8 cellular contexts compared by ENCODE assay signal in the genomic region with DNA sequence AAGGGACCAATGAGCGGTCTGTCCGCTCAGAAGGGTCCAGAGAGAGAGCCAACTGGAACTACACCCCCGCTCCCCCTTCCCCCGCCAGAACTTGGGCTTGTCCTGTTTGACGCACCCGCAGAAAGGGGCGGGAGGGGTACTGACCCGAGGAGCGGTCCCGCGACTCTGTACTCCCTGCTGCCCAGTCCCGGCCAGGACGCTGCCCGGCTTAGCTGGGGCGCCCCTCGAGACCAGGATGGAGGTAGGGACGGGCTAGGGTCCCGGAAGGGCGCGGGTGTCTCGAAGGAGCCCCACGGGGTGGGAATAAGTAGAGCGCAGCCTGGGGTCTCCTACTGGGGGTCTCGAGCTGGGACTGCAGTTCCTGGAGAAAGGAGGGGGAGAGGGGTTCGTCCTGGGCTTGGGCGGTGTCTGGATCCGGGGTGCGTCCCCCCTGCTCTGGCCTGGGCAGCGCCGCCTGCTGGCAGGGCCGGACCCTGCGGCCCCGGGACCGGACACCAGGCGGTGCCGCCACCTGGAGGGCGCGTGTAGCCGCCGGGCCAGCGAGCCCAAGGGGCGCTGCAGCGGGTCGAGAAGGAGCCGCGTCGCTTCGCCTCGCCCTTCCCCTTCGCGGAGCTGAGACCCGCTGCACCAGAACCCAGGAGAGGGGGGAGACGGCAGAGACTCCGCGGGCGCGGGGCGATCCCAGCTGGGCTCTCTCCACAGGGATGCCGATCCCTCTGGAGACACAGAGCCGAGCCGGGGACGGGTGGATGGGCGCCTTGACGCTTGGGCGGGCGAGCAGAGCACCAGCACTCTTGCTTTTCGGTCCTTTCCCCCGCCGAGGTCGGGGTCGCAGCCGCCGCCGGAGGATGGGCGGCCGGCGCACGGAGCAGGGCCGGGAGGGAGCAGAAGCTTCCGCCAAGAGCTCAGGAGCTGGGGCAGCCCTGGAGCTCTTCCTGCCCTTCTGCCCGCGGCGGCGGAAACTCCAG. TPM values are rescaled to one million over a fixed set of nuclear protein-coding genes. Genes with fewer than 3 reads are reported as not detected.
A peak's percentile ranks its signal among the peaks of the same experiment; 100 is the strongest.
DNase-seq lines count a peak whose midpoint lies in the region; ATAC-seq, FAIRE-seq and TF ChIP-seq lines count a peak whose summit lies in the region.

No MANE protein-coding gene starts in this region.

- 2% methylated on average over 62 of the region's 84 CpGs; no CpG with 5 or more reads in 1 of the 2 experiments for WGBS in H1 (ENCODE audit: extremely low coverage in 1 of 2, insufficient coverage in 1 of 2, insufficient read length in 1 of 2, insufficient replicate concordance in 2 of 2, low coverage in 1 of 2, low lambda C conversion rate in 2 of 2, missing lambda C conversion rate in 1 of 2), 2 experiments

- H3K4ac ChIP-seq in H1 (replicated peaks; ENCODE audit: insufficient read length, low read depth, low read length) = no peak overlapping the region

- 0 out of 2 replicates have a peak overlapping the region, but pooled peaks have one; percentile 16 for H2BK5ac ChIP-seq in H1 (ENCODE audit: low read depth, low read length)

- peak; percentile 87 for ATAC-seq in GM18867 (IDR thresholded peaks at IDR 0.05; ENCODE audit: unreplicated experiment)
- peak; percentile 71 for ATAC-seq in HG03097 (IDR thresholded peaks at IDR 0.05; ENCODE audit: low FRiP score, unreplicated experiment)
- peak; percentile 85 for ATAC-seq in activated CD8-positive, alpha-beta T cell treated with anti-CD3 and anti-CD28 coated beads, Interleukin-2, amount 10 ng/mL, durations not matched to agents 7 days and 5 days

- POLR2A ChIA-PET in activated CD8-positive, alpha-beta T cell treated with anti-CD3 and anti-CD28 coated beads, Interleukin-2, amount 10 ng/mL, durations not matched to agents 7 days and 5 days (lab: Charles Lee) = interaction anchor here (0.6 to 1.5 kb wide), 10 partner anchors 8 to 996 kb away, joined by 3 to 6 read pairs (median 3); a partner anchor contains a TSS
- POLR2A ChIA-PET in H1 (lab: Charles Lee; ENCODE audit: partially characterized antibody) = interaction anchor here (0.7 to 5.5 kb wide), 13 partner anchors 9 to 317 kb away, joined by 3 to 23 read pairs (median 5); a partner anchor contains a TSS

- TF ChIP-seq EP300 in H1 (IDR thresholded peaks at IDR 0.05; ENCODE audit: borderline replicate concordance in 1 of 2, low read depth in 2 of 2, low read length in 2 of 2) = no peak; a peak in 1 of 3 replicates

- H2AFZ ChIP-seq in H1 (ENCODE audit: low read length) = peak overlapping the region; percentile 31

- peak overlapping the region; percentile 59 to 94 (median 88) for H3K4me3 ChIP-seq in H1 (ENCODE audit: extremely low read depth in 1 of 4, insufficient read depth in 2 of 4, low read depth in 3 of 4, low read length in 4 of 4)

- H3K18ac ChIP-seq in H1 (ENCODE audit: extremely low read depth, low read length) = peak overlapping the region; percentile 78

- peak overlapping the region in 2 of 4 experiments; percentile 8 to 39; a peak in 4 of 7 replicates for H3K9ac ChIP-seq in H1 (replicated peaks in 1 of 4; ENCODE audit: extremely low read depth in 1 of 4, low read depth in 3 of 4, low read length in 3 of 4)

- peaks cover 44% of the 10 kb centered on the region for H3K4me1 Mint-ChIP-seq in activated CD8-positive, alpha-beta T cell treated with anti-CD3 and anti-CD28 coated beads, Interleukin-2, amount 10 ng/mL, durations not matched to agents 7 days and 5 days (ENCODE audit: low read depth)

- peaks cover 17 to 47% (median 37%) of the 10 kb centered on the region in 4 experiments for H3K27me3 ChIP-seq in H1 (replicated peaks in 1 of 4; ENCODE audit: control insufficient read depth in 3 of 4, extremely low read depth in 1 of 4, insufficient read depth in 3 of 4, low read length in 3 of 4)

- H4K91ac ChIP-seq in H1 (replicated peaks; ENCODE audit: insufficient read length, low read length) = peak overlapping the region; percentile 45

- no peak overlapping the region for H2BK20ac ChIP-seq in H1 (ENCODE audit: low read length)

- H3K36me3 ChIP-seq in H1 (ENCODE audit: control insufficient read depth in 2 of 4, insufficient read depth in 4 of 4, low read length in 3 of 4) = no peaks in the 10 kb centered on the region

- H3K4me2 ChIP-seq in H1 (ENCODE audit: insufficient read depth in 1 of 2, low read depth in 2 of 2, low read length in 2 of 2) = peak overlapping the region; percentile 86 to 96

- no peak overlapping the region for H4K5ac ChIP-seq in H1 (ENCODE audit: insufficient read length, low read depth, low read length)

- H3K9me3 Mint-ChIP-seq in activated CD8-positive, alpha-beta T cell treated with anti-CD3 and anti-CD28 coated beads, Interleukin-2, amount 10 ng/mL, durations not matched to agents 7 days and 5 days (ENCODE audit: insufficient read depth) = no peaks in the 10 kb centered on the region

- FAIRE-seq in H1 (lab: Jason Lieb, UNC) = no peak

- no peaks in the 10 kb centered on the region for H3K79me1 ChIP-seq in H1 (ENCODE audit: low read depth, low read length)

- H3K23ac ChIP-seq in H1 (ENCODE audit: insufficient read length) = no peak overlapping the region

- no peaks in the 10 kb centered on the region for H3K79me2 ChIP-seq in H1 (ENCODE audit: control insufficient read depth in 1 of 2, insufficient read depth in 2 of 2, low read length in 2 of 2)

- peak in 1 of 2 experiments; percentile 48; a peak in 2 of 4 replicates for TF ChIP-seq RAD21 in H1 (IDR thresholded peaks at IDR 0.05 in 1 of 2, conservative IDR thresholded peaks at IDR 0.05 in 1 of 2; ENCODE audit: low read depth in 2 of 2, low read length in 2 of 2)

- H3K9me3 ChIP-seq in H1 (ENCODE audit: insufficient read depth in 2 of 2, low read depth in 1 of 2, low read length in 1 of 2) = no peaks in the 10 kb centered on the region

- peak overlapping the region; percentile 25 for H3K56ac ChIP-seq in H1 (replicated peaks; ENCODE audit: insufficient read length, low read depth, low read length)

- TF ChIP-seq POLR2A in H1 (IDR thresholded peaks at IDR 0.05; ENCODE audit: control extremely low read depth in 1 of 2, low read depth in 2 of 2, low read length in 2 of 2) = no peak

- H2BK12ac ChIP-seq in H1 (ENCODE audit: low read depth, low read length) = no peak overlapping the region; the same call in 1 of the 2 replicates

- H2AK5ac ChIP-seq in H1 (ENCODE audit: low read depth, low read length) = no peak overlapping the region

- H3K4me1 ChIP-seq in H1 (replicated peaks in 1 of 4; ENCODE audit: control insufficient read depth in 3 of 4, insufficient read depth in 4 of 4, low read length in 3 of 4) = peaks cover 0 to 28% (median 20%) of the 10 kb centered on the region in 4 experiments; a peak in 6 of 7 replicates

- H3K4me3 Mint-ChIP-seq in activated CD8-positive, alpha-beta T cell treated with anti-CD3 and anti-CD28 coated beads, Interleukin-2, amount 10 ng/mL, durations not matched to agents 7 days and 5 days = peak overlapping the region; percentile 87

- H4K20me1 ChIP-seq in H1 (replicated peaks in 1 of 2; ENCODE audit: control insufficient read depth in 1 of 2, insufficient read depth in 2 of 2, low read length in 2 of 2) = peaks cover 0 to 3% of the 10 kb centered on the region in 2 experiments

- H3K27ac Mint-ChIP-seq in activated CD8-positive, alpha-beta T cell treated with anti-CD3 and anti-CD28 coated beads, Interleukin-2, amount 10 ng/mL, durations not matched to agents 7 days and 5 days = peak overlapping the region; percentile 86

- peak in 2 of 3 experiments; percentile 95 to 99; a peak in 3 of 4 replicates for TF ChIP-seq CTCF in H1 (IDR thresholded peaks at IDR 0.05; ENCODE audit: control extremely low read depth in 1 of 3, insufficient read depth in 1 of 3, low read depth in 1 of 3, low read length in 3 of 3)

- H2BK15ac ChIP-seq in H1 (ENCODE audit: low read length) = no peak overlapping the region; the same call in 1 of the 2 replicates

- no peak overlapping the region for H3K27ac ChIP-seq in H1 (ENCODE audit: low read depth, low read length)

- H3K36me3 Mint-ChIP-seq in activated CD8-positive, alpha-beta T cell treated with anti-CD3 and anti-CD28 coated beads, Interleukin-2, amount 10 ng/mL, durations not matched to agents 7 days and 5 days (ENCODE audit: low read depth) = no peaks in the 10 kb centered on the region

- H3K27me3 Mint-ChIP-seq in activated CD8-positive, alpha-beta T cell treated with anti-CD3 and anti-CD28 coated beads, Interleukin-2, amount 10 ng/mL, durations not matched to agents 7 days and 5 days (ENCODE audit: low read depth) = peaks cover 29% of the 10 kb centered on the region

- H2BK120ac ChIP-seq in H1 (replicated peaks; ENCODE audit: low read depth, low read length) = no peak overlapping the region

- no peak overlapping the region for H3K14ac ChIP-seq in H1 (ENCODE audit: insufficient read length)

- DNase-seq in AML-193 (lab: John Stamatoyannopoulos, UW) (peak; percentile 53 to 67), NCI-H460 (ENCODE audit: extremely low read depth, low read depth) (peak; percentile 74), H1 (ENCODE audit: low read depth in 1 of 2, low spot score in 2 of 2) (peak in 1 of 2 experiments; percentile 94), mesenteric fat pad (ENCODE audit: low spot score) (peak; percentile 96)
- peak; percentile 87 for DNase-seq in activated CD8-positive, alpha-beta T cell treated with anti-CD3 and anti-CD28 coated beads, Interleukin-2, amount 10 ng/mL, durations not matched to agents 7 days and 5 days
- DNase-seq in stimulated activated CD8-positive, alpha-beta memory T cell treated with anti-CD3 and anti-CD28 coated beads, Interleukin-2, amount 100 ng/mL, for 1 hour (ENCODE audit: low read depth in 2 of 2) = peak; percentile 51 to 56

- CTCF ChIA-PET in activated CD8-positive, alpha-beta T cell treated with anti-CD3 and anti-CD28 coated beads, Interleukin-2, amount 10 ng/mL, durations not matched to agents 7 days and 5 days (lab: Charles Lee) = interaction anchor here (0.7 to 4.7 kb wide), 39 partner anchors 9 to 709 kb away, joined by 3 to 57 read pairs (median 4); a partner anchor contains a TSS
- CTCF ChIA-PET in H1 (lab: Charles Lee; ENCODE audit: partially characterized antibody) = interaction anchor here (0.7 to 12.1 kb wide), 30 partner anchors 10 to 279 kb away, joined by 3 to 121 read pairs (median 6); a partner anchor contains a TSS

- H4K8ac ChIP-seq in H1 (ENCODE audit: extremely low read depth, insufficient read depth, low read length) = no peak overlapping the region; the same call in 1 of the 2 replicates

- peaks cover 34% of the 10 kb centered on the region; the same call in 1 of the 2 replicates for H3K23me2 ChIP-seq in H1 (ENCODE audit: low read depth, low read length)

RNA-seq across cellular contexts. Expression of a gene that starts 3.7 kb away (rescaled TPM):
- 6.3 and 6.6 TPM in 2 replicates for total RNA-seq in NCI-H460 (2014; rRNA removed; shearing (Covaris generic))
- polyA plus RNA-seq in NCI-H460 (2014; cell fraction: nucleus; rRNA removed) = 16.6 and 27.8 TPM in 2 replicates
- 10 to 100 TPM; 10.5 to 13.1 TPM for total RNA-seq in activated CD8-positive, alpha-beta T cell treated with anti-CD3 and anti-CD28 coated beads, Interleukin-2, amount 10 ng/mL, durations not matched to agents 7 days and 5 days
- 12.5 and 16.9 TPM in 2 replicates for total RNA-seq in H1 (2021; fragmentation: NEBNext Ultra II Directional; extraction: Animal tissue kit (Norgen Biotek cat#: 25700))
- 16.0 and 18.4 TPM in 2 replicates for polyA plus RNA-seq in H1 (2011; rRNA removed)
- polyA plus RNA-seq in H1 (2011; cell fraction: cytosol; rRNA removed) = 13.3 TPM
- polyA plus RNA-seq in H1 (2011; cell fraction: nucleus; rRNA removed) = 37.4 TPM
- 25.2 to 35.8 TPM (median 28.9 TPM) in 4 replicates for polyA plus RNA-seq in H1 (2012, experiment 1 of 2)
- polyA plus RNA-seq in H1 (2012, experiment 2 of 2) = 18.3 TPM
- 4.6 TPM for polyA plus RNA-seq in H1 (2013, experiment 1 of 2)
- polyA plus RNA-seq in H1 (2013, experiment 2 of 2) = 4.8 TPM
- polyA minus RNA-seq in H1 (2011; rRNA and poly(A)+ RNA removed) = 14.3 TPM in 2 replicates
- 14.3 TPM for polyA minus RNA-seq in H1 (2011; cell fraction: cytosol; rRNA and poly(A)+ RNA removed)
- 15.2 TPM for polyA minus RNA-seq in H1 (2011; cell fraction: nucleus; rRNA and poly(A)+ RNA removed)
- total RNA-seq in mesenteric fat pad = 13.2 TPM

RNA-seq across cellular contexts. Expression of a gene that starts 25.7 kb away (rescaled TPM):
- total RNA-seq in NCI-H460 (2014; rRNA removed; shearing (Covaris generic)) = 8.0 and 8.8 TPM in 2 replicates
- 19.3 and 23.7 TPM in 2 replicates for polyA plus RNA-seq in NCI-H460 (2014; cell fraction: nucleus; rRNA removed)
- total RNA-seq in activated CD8-positive, alpha-beta T cell treated with anti-CD3 and anti-CD28 coated beads, Interleukin-2, amount 10 ng/mL, durations not matched to agents 7 days and 5 days = under 1 TPM; 0.18 to 0.37 TPM
- total RNA-seq in H1 (2021; fragmentation: NEBNext Ultra II Directional; extraction: Animal tissue kit (Norgen Biotek cat#: 25700)) = 11.7 and 15.6 TPM in 2 replicates
- 17.5 and 19.7 TPM in 2 replicates for polyA plus RNA-seq in H1 (2011; rRNA removed)
- polyA plus RNA-seq in H1 (2011; cell fraction: cytosol; rRNA removed) = 18.4 TPM
- 67.7 TPM for polyA plus RNA-seq in H1 (2011; cell fraction: nucleus; rRNA removed)
- 22.5 to 29.5 TPM (median 23.8 TPM) in 4 replicates for polyA plus RNA-seq in H1 (2012, experiment 1 of 2)
- 11.3 TPM for polyA plus RNA-seq in H1 (2012, experiment 2 of 2)
- polyA plus RNA-seq in H1 (2013, experiment 1 of 2) = 7.3 TPM
- 6.8 TPM for polyA plus RNA-seq in H1 (2013, experiment 2 of 2)
- 26.3 and 30.4 TPM in 2 replicates for polyA minus RNA-seq in H1 (2011; rRNA and poly(A)+ RNA removed)
- polyA minus RNA-seq in H1 (2011; cell fraction: cytosol; rRNA and poly(A)+ RNA removed) = 20.8 TPM
- 24.3 TPM for polyA minus RNA-seq in H1 (2011; cell fraction: nucleus; rRNA and poly(A)+ RNA removed)
- total RNA-seq in mesenteric fat pad = 58.5 TPM

RNA-seq across cellular contexts. Expression of a gene that starts 37.4 kb away (rescaled TPM):
- total RNA-seq in NCI-H460 (2014; rRNA removed; shearing (Covaris generic)) = 67.8 and 68.6 TPM in 2 replicates
- polyA plus RNA-seq in NCI-H460 (2014; cell fraction: nucleus; rRNA removed) = 91.0 and 135 TPM in 2 replicates
- 100 to 1,000 TPM; 127 to 154 TPM for total RNA-seq in activated CD8-positive, alpha-beta T cell treated with anti-CD3 and anti-CD28 coated beads, Interleukin-2, amount 10 ng/mL, durations not matched to agents 7 days and 5 days
- total RNA-seq in H1 (2021; fragmentation: NEBNext Ultra II Directional; extraction: Animal tissue kit (Norgen Biotek cat#: 25700)) = 98.1 and 107 TPM in 2 replicates
- polyA plus RNA-seq in H1 (2011; rRNA removed) = 43.4 and 43.5 TPM in 2 replicates
- 68.7 TPM for polyA plus RNA-seq in H1 (2011; cell fraction: cytosol; rRNA removed)
- polyA plus RNA-seq in H1 (2011; cell fraction: nucleus; rRNA removed) = 122 TPM
- 98.3 to 156 TPM (median 103 TPM) in 4 replicates for polyA plus RNA-seq in H1 (2012, experiment 1 of 2)
- polyA plus RNA-seq in H1 (2012, experiment 2 of 2) = 30.8 TPM
- 67.8 TPM for polyA plus RNA-seq in H1 (2013, experiment 1 of 2)
- 65.2 TPM for polyA plus RNA-seq in H1 (2013, experiment 2 of 2)
- polyA minus RNA-seq in H1 (2011; rRNA and poly(A)+ RNA removed) = 57.7 and 58.0 TPM in 2 replicates
- polyA minus RNA-seq in H1 (2011; cell fraction: cytosol; rRNA and poly(A)+ RNA removed) = 26.0 TPM
- 48.6 TPM for polyA minus RNA-seq in H1 (2011; cell fraction: nucleus; rRNA and poly(A)+ RNA removed)
- total RNA-seq in mesenteric fat pad = 45.1 TPM

RNA-seq across cellular contexts. Expression of a gene that starts 51.1 kb away (rescaled TPM):
- total RNA-seq in NCI-H460 (2014; rRNA removed; shearing (Covaris generic)) = 0.17 TPM in 1 of 2 replicates, not detected in the other
- polyA plus RNA-seq in NCI-H460 (2014; cell fraction: nucleus; rRNA removed) = not detected in 2 replicates
- total RNA-seq in activated CD8-positive, alpha-beta T cell treated with anti-CD3 and anti-CD28 coated beads, Interleukin-2, amount 10 ng/mL, durations not matched to agents 7 days and 5 days = 1 to 10 TPM; 1.4 to 2.5 TPM
- 15.8 and 16.2 TPM in 2 replicates for total RNA-seq in H1 (2021; fragmentation: NEBNext Ultra II Directional; extraction: Animal tissue kit (Norgen Biotek cat#: 25700))
- polyA plus RNA-seq in H1 (2011; rRNA removed) = 17.1 and 17.8 TPM in 2 replicates
- polyA plus RNA-seq in H1 (2011; cell fraction: cytosol; rRNA removed) = 27.5 TPM
- polyA plus RNA-seq in H1 (2011; cell fraction: nucleus; rRNA removed) = 31.4 TPM
- 21.5 to 28.9 TPM (median 24.5 TPM) in 4 replicates for polyA plus RNA-seq in H1 (2012, experiment 1 of 2)
- 20.6 TPM for polyA plus RNA-seq in H1 (2012, experiment 2 of 2)
- polyA plus RNA-seq in H1 (2013, experiment 1 of 2) = 3.1 TPM
- polyA plus RNA-seq in H1 (2013, experiment 2 of 2) = 3.2 TPM
- polyA minus RNA-seq in H1 (2011; rRNA and poly(A)+ RNA removed) = 30.9 and 33.3 TPM in 2 replicates
- 14.7 TPM for polyA minus RNA-seq in H1 (2011; cell fraction: cytosol; rRNA and poly(A)+ RNA removed)
- 44.2 TPM for polyA minus RNA-seq in H1 (2011; cell fraction: nucleus; rRNA and poly(A)+ RNA removed)
- total RNA-seq in mesenteric fat pad = 4.7 TPM
